1 cellular context compared by ENCODE assay signal in the genomic region with DNA sequence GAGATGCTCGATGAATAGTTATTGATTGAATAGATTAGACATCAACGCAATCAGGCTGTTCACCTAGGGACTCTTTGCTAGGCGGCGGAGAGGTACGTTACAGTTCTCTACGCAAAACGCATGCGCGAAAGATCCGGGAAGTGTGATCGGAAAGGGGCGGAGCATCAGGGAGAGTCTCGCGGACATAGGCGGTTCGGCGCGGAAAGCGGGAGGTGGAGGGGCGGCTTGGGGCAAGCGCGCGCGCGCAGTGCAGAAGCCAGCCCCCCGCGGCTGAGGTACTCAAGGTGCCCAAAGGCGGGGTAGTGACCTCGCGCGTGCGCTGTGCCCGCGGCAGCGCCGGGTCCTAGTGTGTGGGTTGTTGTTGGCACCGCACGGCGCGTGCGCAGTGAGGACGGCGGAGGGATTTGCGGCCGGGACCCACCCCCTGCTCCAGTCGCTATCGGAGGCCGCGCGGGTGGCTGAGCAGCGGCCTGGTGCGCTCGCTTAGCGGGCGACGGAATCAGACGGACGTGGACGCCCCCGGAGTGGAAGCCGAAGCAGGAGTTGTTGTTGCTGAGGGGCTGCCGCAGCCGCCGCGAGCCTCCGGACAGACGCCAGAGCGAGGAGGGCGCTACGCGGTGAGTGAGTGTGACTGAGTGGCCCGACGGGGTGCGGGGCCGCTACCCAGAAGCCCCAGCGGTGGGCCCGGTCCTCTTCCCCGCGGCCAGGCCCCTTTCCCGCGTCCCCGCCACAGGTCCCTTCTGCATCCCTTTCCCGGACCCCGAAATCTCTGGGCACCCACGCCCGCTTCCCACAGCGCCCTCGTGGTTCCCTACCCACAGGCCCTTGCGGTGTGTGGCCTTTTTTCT.
TF ChIP-seq lines count a peak whose summit lies in the region.

TSS of gene SNRNP70 (plus strand) at position 432 of the 848 bp plus-strand sequence. CDS start 964 bp downstream, outside the sequence.

TF ChIP-seq in HepG2, 621 proteins besides CTCF, POLR2A, EP300 and RAD21 (continued from another document and continues in another):
- no peak for TF ChIP-seq IRX3 (CRISPR knock-in tag; IDR thresholded peaks at IDR 0.05; ENCODE audit: borderline replicate concordance, low read depth)
- peak; percentile 44; the same call in 1 of the 2 replicates for TF ChIP-seq TSC22D2 (CRISPR knock-in tag; IDR thresholded peaks at IDR 0.05; ENCODE audit: borderline replicate concordance)
- TF ChIP-seq, protein P1, sequence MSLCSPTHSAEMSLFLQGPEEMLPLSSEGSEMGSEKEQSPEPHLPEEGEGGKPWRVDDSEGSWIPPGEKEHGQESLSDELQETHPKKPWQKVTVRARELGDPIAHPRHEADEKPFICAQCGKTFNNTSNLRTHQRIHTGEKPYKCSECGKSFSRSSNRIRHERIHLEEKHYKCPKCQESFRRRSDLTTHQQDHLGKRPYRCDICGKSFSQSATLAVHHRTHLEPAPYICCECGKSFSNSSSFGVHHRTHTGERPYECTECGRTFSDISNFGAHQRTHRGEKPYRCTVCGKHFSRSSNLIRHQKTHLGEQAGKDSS (CRISPR knock-in tag; IDR thresholded peaks at IDR 0.05; ENCODE audit: borderline replicate concordance, low read depth) = peak; percentile 79
- no peak for TF ChIP-seq ZNF34 (CRISPR knock-in tag; IDR thresholded peaks at IDR 0.05; ENCODE audit: borderline replicate concordance)
- 0 out of 2 replicates have a peak, but pooled peaks have one; percentile 77 for TF ChIP-seq SALL2 (CRISPR knock-in tag; IDR thresholded peaks at IDR 0.05)
- no peak for TF ChIP-seq SNRNP70 (IDR thresholded peaks at IDR 0.05; ENCODE audit: low read depth, low read length)
- TF ChIP-seq MIER2 (CRISPR knock-in tag; IDR thresholded peaks at IDR 0.05) = no peak
- no peak; the same call in 1 of the 2 replicates for TF ChIP-seq HNF4A (CRISPR knock-in tag; IDR thresholded peaks at IDR 0.05)
- no peak for TF ChIP-seq TRIM24 (CRISPR knock-in tag; IDR thresholded peaks at IDR 0.05)
- no peak; the same call in 1 of the 2 replicates for TF ChIP-seq ZNF501 (CRISPR knock-in tag; IDR thresholded peaks at IDR 0.05)
- no peak for TF ChIP-seq ZBTB1 (CRISPR knock-in tag; IDR thresholded peaks at IDR 0.05; ENCODE audit: borderline replicate concordance)
- TF ChIP-seq SNAPC4 (CRISPR knock-in tag; IDR thresholded peaks at IDR 0.05) = peak; percentile 77
- TF ChIP-seq, protein P2, sequence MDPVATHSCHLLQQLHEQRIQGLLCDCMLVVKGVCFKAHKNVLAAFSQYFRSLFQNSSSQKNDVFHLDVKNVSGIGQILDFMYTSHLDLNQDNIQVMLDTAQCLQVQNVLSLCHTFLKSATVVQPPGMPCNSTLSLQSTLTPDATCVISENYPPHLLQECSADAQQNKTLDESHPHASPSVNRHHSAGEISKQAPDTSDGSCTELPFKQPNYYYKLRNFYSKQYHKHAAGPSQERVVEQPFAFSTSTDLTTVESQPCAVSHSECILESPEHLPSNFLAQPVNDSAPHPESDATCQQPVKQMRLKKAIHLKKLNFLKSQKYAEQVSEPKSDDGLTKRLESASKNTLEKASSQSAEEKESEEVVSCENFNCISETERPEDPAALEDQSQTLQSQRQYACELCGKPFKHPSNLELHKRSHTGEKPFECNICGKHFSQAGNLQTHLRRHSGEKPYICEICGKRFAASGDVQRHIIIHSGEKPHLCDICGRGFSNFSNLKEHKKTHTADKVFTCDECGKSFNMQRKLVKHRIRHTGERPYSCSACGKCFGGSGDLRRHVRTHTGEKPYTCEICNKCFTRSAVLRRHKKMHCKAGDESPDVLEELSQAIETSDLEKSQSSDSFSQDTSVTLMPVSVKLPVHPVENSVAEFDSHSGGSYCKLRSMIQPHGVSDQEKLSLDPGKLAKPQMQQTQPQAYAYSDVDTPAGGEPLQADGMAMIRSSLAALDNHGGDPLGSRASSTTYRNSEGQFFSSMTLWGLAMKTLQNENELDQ (CRISPR knock-in tag; IDR thresholded peaks at IDR 0.05; ENCODE audit: borderline replicate concordance) = peak; percentile 49; the same call in 1 of the 2 replicates
- TF ChIP-seq, protein P3, sequence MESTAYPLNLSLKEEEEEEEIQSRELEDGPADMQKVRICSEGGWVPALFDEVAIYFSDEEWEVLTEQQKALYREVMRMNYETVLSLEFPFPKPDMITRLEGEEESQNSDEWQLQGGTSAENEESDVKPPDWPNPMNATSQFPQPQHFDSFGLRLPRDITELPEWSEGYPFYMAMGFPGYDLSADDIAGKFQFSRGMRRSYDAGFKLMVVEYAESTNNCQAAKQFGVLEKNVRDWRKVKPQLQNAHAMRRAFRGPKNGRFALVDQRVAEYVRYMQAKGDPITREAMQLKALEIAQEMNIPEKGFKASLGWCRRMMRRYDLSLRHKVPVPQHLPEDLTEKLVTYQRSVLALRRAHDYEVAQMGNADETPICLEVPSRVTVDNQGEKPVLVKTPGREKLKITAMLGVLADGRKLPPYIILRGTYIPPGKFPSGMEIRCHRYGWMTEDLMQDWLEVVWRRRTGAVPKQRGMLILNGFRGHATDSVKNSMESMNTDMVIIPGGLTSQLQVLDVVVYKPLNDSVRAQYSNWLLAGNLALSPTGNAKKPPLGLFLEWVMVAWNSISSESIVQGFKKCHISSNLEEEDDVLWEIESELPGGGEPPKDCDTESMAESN (CRISPR knock-in tag; conservative IDR thresholded peaks at IDR 0.05) = peak; percentile 85
- peak; percentile 83; the same call in 1 of the 2 replicates for TF ChIP-seq ZFAT (CRISPR knock-in tag; conservative IDR thresholded peaks at IDR 0.05)
- TF ChIP-seq ZFP41 (CRISPR knock-in tag; IDR thresholded peaks at IDR 0.05; ENCODE audit: borderline replicate concordance) = no peak
- TF ChIP-seq SMARCC2 (IDR thresholded peaks at IDR 0.05) = no peak
- TF ChIP-seq ZFP36L1 (CRISPR knock-in tag; IDR thresholded peaks at IDR 0.05) = no peak
- peak; percentile 97 for TF ChIP-seq KAT8 (CRISPR knock-in tag; IDR thresholded peaks at IDR 0.05)
- no peak for TF ChIP-seq SUZ12 (IDR thresholded peaks at IDR 0.05; ENCODE audit: low read depth, low read length)
- TF ChIP-seq NR2F1 (CRISPR knock-in tag; IDR thresholded peaks at IDR 0.05) = no peak
- TF ChIP-seq, protein P4, sequence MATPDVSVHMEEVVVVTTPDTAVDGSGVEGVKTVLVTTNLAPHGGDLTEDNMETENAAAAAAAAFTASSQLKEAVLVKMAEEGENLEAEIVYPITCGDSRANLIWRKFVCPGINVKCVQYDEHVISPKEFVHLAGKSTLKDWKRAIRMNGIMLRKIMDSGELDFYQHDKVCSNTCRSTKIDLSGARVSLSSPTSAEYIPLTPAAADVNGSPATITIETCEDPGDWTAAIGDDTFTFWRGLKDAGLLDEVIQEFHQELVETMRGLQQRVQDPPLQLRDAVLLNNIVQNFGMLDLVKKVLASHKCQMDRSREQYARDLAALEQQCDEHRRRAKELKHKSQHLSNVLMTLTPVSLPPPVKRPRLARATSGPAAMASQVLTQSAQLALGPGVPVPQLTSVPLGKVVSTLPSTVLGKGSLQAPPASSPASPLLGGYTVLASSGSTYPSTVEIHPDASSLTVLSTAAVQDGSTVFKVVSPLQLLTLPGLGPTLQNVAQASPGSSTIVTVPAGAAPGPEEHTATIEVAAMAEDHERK (CRISPR knock-in tag; IDR thresholded peaks at IDR 0.05; ENCODE audit: low read depth) = no peak
- peak; percentile 51; the same call in 1 of the 2 replicates for TF ChIP-seq ZBTB7B (CRISPR knock-in tag; IDR thresholded peaks at IDR 0.05)
- TF ChIP-seq SMAD3 (CRISPR knock-in tag; IDR thresholded peaks at IDR 0.05) = peak; percentile 79
- peak; percentile 13; the same call in 1 of the 2 replicates for TF ChIP-seq ZNF280D (CRISPR knock-in tag; IDR thresholded peaks at IDR 0.05)
- no peak; the same call in 1 of the 2 replicates for TF ChIP-seq ZNF451 (CRISPR knock-in tag; IDR thresholded peaks at IDR 0.05)
- peak; percentile 82; the same call in 1 of the 2 replicates for TF ChIP-seq FOXC1 (CRISPR knock-in tag; IDR thresholded peaks at IDR 0.05; ENCODE audit: borderline replicate concordance)
- TF ChIP-seq SRSF9 (IDR thresholded peaks at IDR 0.05; ENCODE audit: borderline replicate concordance, insufficient read depth, low read depth, low read length, poor library complexity, severe bottlenecking) = no peak
- peak; percentile 80; the same call in 1 of the 2 replicates for TF ChIP-seq ZNF160 (CRISPR knock-in tag; IDR thresholded peaks at IDR 0.05)
- TF ChIP-seq TEF (CRISPR knock-in tag; IDR thresholded peaks at IDR 0.05) = peak; percentile 30
- TF ChIP-seq, protein P5, sequence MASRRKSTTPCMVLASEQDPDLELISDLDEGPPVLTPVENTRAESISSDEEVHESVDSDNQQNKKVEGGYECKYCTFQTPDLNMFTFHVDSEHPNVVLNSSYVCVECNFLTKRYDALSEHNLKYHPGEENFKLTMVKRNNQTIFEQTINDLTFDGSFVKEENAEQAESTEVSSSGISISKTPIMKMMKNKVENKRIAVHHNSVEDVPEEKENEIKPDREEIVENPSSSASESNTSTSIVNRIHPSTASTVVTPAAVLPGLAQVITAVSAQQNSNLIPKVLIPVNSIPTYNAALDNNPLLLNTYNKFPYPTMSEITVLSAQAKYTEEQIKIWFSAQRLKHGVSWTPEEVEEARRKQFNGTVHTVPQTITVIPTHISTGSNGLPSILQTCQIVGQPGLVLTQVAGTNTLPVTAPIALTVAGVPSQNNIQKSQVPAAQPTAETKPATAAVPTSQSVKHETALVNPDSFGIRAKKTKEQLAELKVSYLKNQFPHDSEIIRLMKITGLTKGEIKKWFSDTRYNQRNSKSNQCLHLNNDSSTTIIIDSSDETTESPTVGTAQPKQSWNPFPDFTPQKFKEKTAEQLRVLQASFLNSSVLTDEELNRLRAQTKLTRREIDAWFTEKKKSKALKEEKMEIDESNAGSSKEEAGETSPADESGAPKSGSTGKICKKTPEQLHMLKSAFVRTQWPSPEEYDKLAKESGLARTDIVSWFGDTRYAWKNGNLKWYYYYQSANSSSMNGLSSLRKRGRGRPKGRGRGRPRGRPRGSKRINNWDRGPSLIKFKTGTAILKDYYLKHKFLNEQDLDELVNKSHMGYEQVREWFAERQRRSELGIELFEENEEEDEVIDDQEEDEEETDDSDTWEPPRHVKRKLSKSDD (CRISPR knock-in tag; IDR thresholded peaks at IDR 0.05; ENCODE audit: low read depth) = no peak
- TF ChIP-seq RXRB (CRISPR knock-in tag; IDR thresholded peaks at IDR 0.05; ENCODE audit: borderline replicate concordance) = peak; percentile 57; the same call in 1 of the 2 replicates
- TF ChIP-seq MAF1 (CRISPR knock-in tag; IDR thresholded peaks at IDR 0.05; ENCODE audit: borderline replicate concordance) = peak; percentile 62; the same call in 1 of the 2 replicates
- 0 out of 2 replicates have a peak, but pooled peaks have one; percentile 8 for TF ChIP-seq ZMAT3 (CRISPR knock-in tag; conservative IDR thresholded peaks at IDR 0.05)
- peak; percentile 85 for TF ChIP-seq ZNF772 (CRISPR knock-in tag; IDR thresholded peaks at IDR 0.05)
- no peak for TF ChIP-seq ZFP36L2 (CRISPR knock-in tag; IDR thresholded peaks at IDR 0.05)
- TF ChIP-seq ZNF761 (CRISPR knock-in tag; conservative IDR thresholded peaks at IDR 0.05) = 0 out of 2 replicates have a peak, but pooled peaks have one; percentile 28
- peak; percentile 55 for TF ChIP-seq RFXAP (CRISPR knock-in tag; IDR thresholded peaks at IDR 0.05; ENCODE audit: borderline replicate concordance)
